ENCODE assay signal across 13 cellular contexts in genomic region chr17:64388961-64389565, GRCh38. TPM values are rescaled to one million over a fixed set of nuclear protein-coding genes. Genes with fewer than 3 reads are reported as not detected.
DNase-seq lines count a peak whose midpoint lies in the region; ATAC-seq and TF ChIP-seq lines count a peak whose summit lies in the region.
"Had no signal": no experiment of that assay in that cellular context is flagged by ENCODE, and none has a peak within 500 bp of the region (broad histone marks: within the 10 kb centered on the region; RNA-seq: fewer than 3 reads in every experiment).

No MANE protein-coding gene starts in this region.

- POLR2A ChIA-PET in naive thymus-derived CD8-positive, alpha-beta T cell (lab: Charles Lee) = interaction anchor here (0.7 to 8.7 kb wide), 9 partner anchors 9 to 117 kb away, joined by 3 to 115 read pairs (median 3); partner anchors contain the start of genes CEP95 and DDX5

- H3K27ac ChIP-seq in dorsolateral prefrontal cortex (peak overlapping the region in 27 of 59 donors; percentile 15 to 75 (median 51)), vagina (peak overlapping the region; percentile 56)

- H3K27me3 Mint-ChIP-seq in stimulated activated naive CD8-positive, alpha-beta T cell treated with anti-CD3 and anti-CD28 coated beads, Interleukin-15, Interleukin-2, amounts not matched to agents 100 ng/mL and 50 ng/mL, for 24 hours = no peaks in the 10 kb centered on the region
- H3K27me3 Mint-ChIP-seq in naive thymus-derived CD8-positive, alpha-beta T cell = no peaks in the 10 kb centered on the region

- no peaks in the 10 kb centered on the region for H3K36me3 ChIP-seq in vagina

- H3K4me1 ChIP-seq in vagina = peaks cover 16% of the 10 kb centered on the region

- H3K4me1 Mint-ChIP-seq in stimulated activated naive CD8-positive, alpha-beta T cell treated with anti-CD3 and anti-CD28 coated beads, Interleukin-15, Interleukin-2, amounts not matched to agents 100 ng/mL and 50 ng/mL, for 24 hours (ENCODE audit: low read depth) = peaks cover 96% of the 10 kb centered on the region
- H3K4me1 Mint-ChIP-seq in naive thymus-derived CD8-positive, alpha-beta T cell = peaks cover 53 to 95% (median 93%) of the 10 kb centered on the region in 4 donors

- no peak for DNase-seq in stimulated activated naive CD8-positive, alpha-beta T cell treated with anti-CD3 and anti-CD28 coated beads, Interleukin-15, Interleukin-2, amounts not matched to agents 100 U/mL and 50 U/mL, for 24 hours
- DNase-seq in dorsolateral prefrontal cortex = peak in 1 of 10 donors; percentile 1
- DNase-seq in naive thymus-derived CD8-positive, alpha-beta T cell = peak in 3 of 10 donors; percentile 24 to 61 (median 52)
- DNase-seq in vagina (ENCODE audit: extremely low spot score in 2 of 2) = no peak
- no peak for DNase-seq in retina
- no peak for DNase-seq in LoVo (ENCODE audit: low spot score)
- DNase-seq: effector memory CD8-positive, alpha-beta T cell; hippocampal formation; IMR-90; NCI-H2081 treated with DMSO at 0.1 percent for 48 hours; small intestine had no signal

- intact Hi-C loops in dorsolateral prefrontal cortex (cut with DNase I) (no loop called here), vagina (cut with DNase I) (no loop called here)

- no peaks in the 10 kb centered on the region for H3K9me3 Mint-ChIP-seq in stimulated activated naive CD8-positive, alpha-beta T cell treated with anti-CD3 and anti-CD28 coated beads, Interleukin-15, Interleukin-2, amounts not matched to agents 100 ng/mL and 50 ng/mL, for 24 hours
- H3K9me3 Mint-ChIP-seq in naive thymus-derived CD8-positive, alpha-beta T cell = no peaks in the 10 kb centered on the region
- H3K9me3 Mint-ChIP-seq: effector memory CD8-positive, alpha-beta T cell had no signal

- ATAC-seq in stimulated activated naive CD8-positive, alpha-beta T cell treated with anti-CD3 and anti-CD28 coated beads, Interleukin-15, Interleukin-2, amounts not matched to agents 100 U/mL and 50 U/mL, for 24 hours = no peak
- ATAC-seq in naive thymus-derived CD8-positive, alpha-beta T cell = peak; percentile 30 to 32
- no peak for ATAC-seq in GM19395 (IDR thresholded peaks at IDR 0.05; ENCODE audit: unreplicated experiment)
- ATAC-seq: effector memory CD8-positive, alpha-beta T cell had no signal

- no peaks in the 10 kb centered on the region for H3K9me3 ChIP-seq in vagina

- peak overlapping the region in 44 of 59 donors; percentile 1 to 53 (median 24) for H3K4me3 ChIP-seq in dorsolateral prefrontal cortex
- H3K4me3 ChIP-seq in vagina = peak overlapping the region; percentile 8 to 40

- peak overlapping the region; percentile 73 for H3K27ac Mint-ChIP-seq in stimulated activated naive CD8-positive, alpha-beta T cell treated with anti-CD3 and anti-CD28 coated beads, Interleukin-15, Interleukin-2, amounts not matched to agents 100 ng/mL and 50 ng/mL, for 24 hours
- peak overlapping the region; percentile 66 to 100 (median 96) for H3K27ac Mint-ChIP-seq in naive thymus-derived CD8-positive, alpha-beta T cell

- TF ChIP-seq CTCF in dorsolateral prefrontal cortex (IDR thresholded peaks at IDR 0.05 in 54 of 56, conservative IDR thresholded peaks at IDR 0.05 in 2 of 56; ENCODE audit: low read depth in 1 of 56, partially characterized antibody in 56 of 56) (no peak), vagina (IDR thresholded peaks at IDR 0.05) (no peak)

- H3K36me3 Mint-ChIP-seq in stimulated activated naive CD8-positive, alpha-beta T cell treated with anti-CD3 and anti-CD28 coated beads, Interleukin-15, Interleukin-2, amounts not matched to agents 100 ng/mL and 50 ng/mL, for 24 hours (ENCODE audit: low read depth) = peaks cover 58% of the 10 kb centered on the region
- H3K36me3 Mint-ChIP-seq in naive thymus-derived CD8-positive, alpha-beta T cell = peaks cover 4 to 65% (median 36%) of the 10 kb centered on the region in 3 donors

- H3K4me3 Mint-ChIP-seq in stimulated activated naive CD8-positive, alpha-beta T cell treated with anti-CD3 and anti-CD28 coated beads, Interleukin-15, Interleukin-2, amounts not matched to agents 100 ng/mL and 50 ng/mL, for 24 hours = peak overlapping the region; percentile 95
- H3K4me3 Mint-ChIP-seq in naive thymus-derived CD8-positive, alpha-beta T cell = peak overlapping the region; percentile 9 to 84 (median 74)

- H3K27me3 ChIP-seq in dorsolateral prefrontal cortex (no peaks in the 10 kb centered on the region), vagina (no peaks in the 10 kb centered on the region)

- TF ChIP-seq POLR2A in vagina (IDR thresholded peaks at IDR 0.05) = no peak

RNA-seq across cellular contexts. Expression of gene PECAM1, which starts 1.6 kb away (rescaled TPM):
- 100 to 1,000 TPM in 3 of 120 experiments, 10 to 100 TPM in 117; 22.1 to 136 (median 49.2) TPM for total RNA-seq in dorsolateral prefrontal cortex
- 100 to 1,000 TPM; 172 to 177 TPM for total RNA-seq in naive thymus-derived CD8-positive, alpha-beta T cell
- 100 to 1,000 TPM; 168 to 264 (median 187) TPM for polyA plus RNA-seq in naive thymus-derived CD8-positive, alpha-beta T cell
- total RNA-seq in vagina = 94.0 TPM
- total RNA-seq: IMR-90 had no signal
- polyA plus RNA-seq: IMR-90 had no signal

RNA-seq across cellular contexts. Expression of gene MILR1, which starts 59.9 kb away (rescaled TPM):
- total RNA-seq in dorsolateral prefrontal cortex (10 to 100 TPM in 9 of 120 experiments, 1 to 10 TPM in 111; 1.1 to 16.6 (median 4.9) TPM), vagina (11.0 TPM)
- not detected for total RNA-seq in naive thymus-derived CD8-positive, alpha-beta T cell
- polyA plus RNA-seq in naive thymus-derived CD8-positive, alpha-beta T cell = not detected

Comparison
In these comparisons a context has a peak if more than half of its experiments do, and no peak if none do; other contexts are left out.
1. ATAC-seq: peak in naive thymus-derived CD8-positive, alpha-beta T cell (2 of 2); none in stimulated activated naive CD8-positive, alpha-beta T cell treated with anti-CD3 and anti-CD28 coated beads, Interleukin-15, Interleukin-2, amounts not matched to agents 100 U/mL and 50 U/mL, for 24 hours (single experiment) and GM19395 (single experiment).